In genomic region chr7:137987968-137988367, GRCh38 we compare ENCODE assay signal across 10 cellular contexts. TPM values are rescaled to one million over a fixed set of nuclear protein-coding genes. Genes with fewer than 3 reads are reported as not detected.
A peak's percentile ranks its signal among the peaks of the same experiment; 100 is the strongest.
DNase-seq lines count a peak whose midpoint lies in the region; ATAC-seq and TF ChIP-seq lines count a peak whose summit lies in the region.
"Had no signal": no experiment of that assay in that cellular context is flagged by ENCODE, and none has a peak within 500 bp of the region (broad histone marks: within the 10 kb centered on the region; RNA-seq: fewer than 3 reads in every experiment).

No MANE protein-coding gene starts in this region.

- peak overlapping the region; percentile 35 for H4K5ac ChIP-seq in IMR-90 (ENCODE audit: low read depth, low read length)

- no peak for TF ChIP-seq RAD21 in IMR-90 (IDR thresholded peaks at IDR 0.05; ENCODE audit: low read length)

- H3K14ac ChIP-seq in IMR-90 (replicated peaks; ENCODE audit: low read depth, low read length): peak overlapping the region; percentile 52; the same call in 1 of the 2 replicates

- peaks cover 13% of the 10 kb centered on the region for H3K36me3 Mint-ChIP-seq in osteocyte (ENCODE audit: unreplicated experiment)

- POLR2A ChIA-PET in IMR-90 (lab: Charles Lee; ENCODE audit: unreplicated experiment) (no interaction called here), HEK293T (lab: Yijun Ruan, JAX) (no interaction called here)

- WGBS in IMR-90 (ENCODE audit: extremely low coverage in 2 of 2, insufficient read length in 1 of 2), 2 experiments: 83% methylated on average over 2 of the region's 4 CpGs; no CpG with 5 or more reads in 1 of the 2 experiments

- H3K27me3 Mint-ChIP-seq in osteocyte (ENCODE audit: unreplicated experiment): no peaks in the 10 kb centered on the region

- peak overlapping the region; percentile 49 for H3K18ac ChIP-seq in IMR-90 (ENCODE audit: low read depth, low read length)

- no peak for DNase-seq in IMR-90
- DNase-seq in osteocyte (ENCODE audit: extremely low spot score, unreplicated experiment): no peak
- DNase-seq in stimulated activated CD4-positive, alpha-beta T cell treated with anti-CD3 and anti-CD28 coated beads, Interleukin-2, amount 100 ng/mL, for 48 hours: no peak
- DNase-seq in HEK293T (ENCODE audit: extremely low spot score): no peak
- no peak for DNase-seq in HT-29 (ENCODE audit: low spot score)
- no peak for DNase-seq in NCI-H1436 (lab: John Stamatoyannopoulos, UW)
- DNase-seq: NCI-H2029 had no signal

- CTCF ChIA-PET in IMR-90 (lab: Yijun Ruan, JAX) (interaction anchor here (1.5 kb wide), 1 partner anchor 84 kb away, joined by 3 read pairs; no protein-coding TSS in a partner anchor), HEK293T (lab: Yijun Ruan, JAX) (no interaction called here)

- H2BK20ac ChIP-seq in IMR-90 (ENCODE audit: low read depth, low read length): peak overlapping the region; percentile 59; the same call in 1 of the 2 replicates

- H3K4me2 ChIP-seq in IMR-90 (ENCODE audit: low read depth, low read length): no peak overlapping the region

- H4K8ac ChIP-seq in IMR-90 (ENCODE audit: low read depth in 2 of 2, low read length in 2 of 2): peak overlapping the region; percentile 24 to 83; a peak in 3 of 4 replicates

- H3K27me3 ChIP-seq in IMR-90 (ENCODE audit: control insufficient read depth, insufficient read depth, low read length): no peaks in the 10 kb centered on the region

- no peak for TF ChIP-seq POLR2A in IMR-90 (IDR thresholded peaks at IDR 0.05; ENCODE audit: low read depth, low read length)

- peaks cover 48% of the 10 kb centered on the region for H3K9me1 ChIP-seq in IMR-90 (ENCODE audit: insufficient read depth, low read length)

- ATAC-seq in GM18858 (IDR thresholded peaks at IDR 0.05; ENCODE audit: unreplicated experiment): peak; percentile 49
- ATAC-seq in GM21786 (IDR thresholded peaks at IDR 0.05; ENCODE audit: unreplicated experiment): peak; percentile 53
- ATAC-seq in IMR-90 (ENCODE audit: low read depth): no peak

- no peak overlapping the region for H3K4me3 ChIP-seq in IMR-90 (ENCODE audit: insufficient read depth, low read depth, low read length)
- H3K4me3 ChIP-seq: skin epidermis had no signal

- H4K20me1 ChIP-seq in IMR-90 (ENCODE audit: insufficient read depth, low read length): peaks cover 47% of the 10 kb centered on the region

- no peak overlapping the region for H3K4me3 Mint-ChIP-seq in osteocyte (ENCODE audit: unreplicated experiment)

- no peaks in the 10 kb centered on the region for H3K9me3 ChIP-seq in IMR-90 (ENCODE audit: control insufficient read depth, insufficient read depth, low read length)

- H2BK15ac ChIP-seq in IMR-90 (ENCODE audit: low read depth, low read length): peak overlapping the region; percentile 19; the same call in 1 of the 3 replicates

- dilution Hi-C loops in IMR-90 (cut with HindIII; ENCODE audit: low sequenced_read_pairs, unreplicated experiment): no loop called here

- peaks cover 13 to 80% of the 10 kb centered on the region in 2 experiments; a peak in 3 of 4 replicates for H3K79me1 ChIP-seq in IMR-90 (ENCODE audit: low read depth in 1 of 2, low read length in 2 of 2)

- H3K9me3 Mint-ChIP-seq in osteocyte (ENCODE audit: unreplicated experiment): no peaks in the 10 kb centered on the region

- H3K4ac ChIP-seq in IMR-90 (ENCODE audit: low read depth, low read length): peak overlapping the region; percentile 82

- peak overlapping the region; percentile 55; the same call in 1 of the 2 replicates for H3K23ac ChIP-seq in IMR-90 (ENCODE audit: low read depth, low read length)

- in situ Hi-C loops in IMR-90 (cut with MboI; ENCODE audit: low sequenced_read_pairs): loop anchor here (25.0 kb wide), 1 partner anchor 851 kb away; no protein-coding TSS in a partner anchor

- H2BK120ac ChIP-seq in IMR-90 (ENCODE audit: low read depth, low read length): peak overlapping the region; percentile 71

- peak overlapping the region; percentile 74 for H3K27ac Mint-ChIP-seq in osteocyte (ENCODE audit: unreplicated experiment)

- H2AK5ac ChIP-seq in IMR-90 (ENCODE audit: low read depth, low read length): peak overlapping the region; percentile 83

- H3K27ac ChIP-seq in IMR-90 (ENCODE audit: insufficient read depth, low read length): peak overlapping the region; percentile 80

- H2BK5ac ChIP-seq in IMR-90 (ENCODE audit: low read depth, low read length, poor library complexity, severe bottlenecking): peak overlapping the region; percentile 93

- peak overlapping the region; percentile 23; the same call in 1 of the 2 replicates for H3K9ac ChIP-seq in IMR-90 (ENCODE audit: low read depth, low read length)

- BruUV-seq in IMR-90 (replicated peaks; lab: Mats Ljungman, UMichigan): no TSS peak

- peaks cover 49% of the 10 kb centered on the region for H3K4me1 ChIP-seq in IMR-90 (ENCODE audit: control insufficient read depth, insufficient read depth, low read length)

- peaks cover 9% of the 10 kb centered on the region for H3K36me3 ChIP-seq in IMR-90 (ENCODE audit: control insufficient read depth, insufficient read depth, low read length)

- no peak overlapping the region for H2AK9ac ChIP-seq in IMR-90 (replicated peaks; ENCODE audit: low read depth, low read length, poor library complexity)

- H2AFZ ChIP-seq in IMR-90 (replicated peaks; ENCODE audit: low read length, poor library complexity): no peak overlapping the region

- TF ChIP-seq CTCF in IMR-90 (conservative IDR thresholded peaks at IDR 0.05; ENCODE audit: low read depth, low read length) (no peak), osteocyte (IDR thresholded peaks at IDR 0.05) (no peak)

- H4K91ac ChIP-seq in IMR-90 (ENCODE audit: insufficient read depth, low read depth, low read length): peak overlapping the region; percentile 81

- peaks cover 9% of the 10 kb centered on the region for H3K4me1 Mint-ChIP-seq in osteocyte (ENCODE audit: unreplicated experiment)

- no peak overlapping the region for H3K56ac ChIP-seq in IMR-90 (ENCODE audit: extremely low read depth, insufficient read depth, low read length)

- intact Hi-C loops in IMR-90 (cut with micrococcal nuclease): no loop called here

TF ChIP-seq in IMR-90, 13 proteins besides CTCF, POLR2A, EP300 and RAD21:
- no peak for TF ChIP-seq USF2 (IDR thresholded peaks at IDR 0.05; ENCODE audit: low read depth, low read length)

TF ChIP-seq in HEK293T, 16 proteins besides CTCF, POLR2A, EP300 and RAD21:
- TF ChIP-seq PKNOX1 (IDR thresholded peaks at IDR 0.05) (no peak), FOXA1 (IDR thresholded peaks at IDR 0.05) (no peak), HDGF (IDR thresholded peaks at IDR 0.05; ENCODE audit: borderline replicate concordance) (no peak), TARDBP (IDR thresholded peaks at IDR 0.05) (no peak), NFRKB (IDR thresholded peaks at IDR 0.05) (no peak)

RNA-seq across cellular contexts. Expression of gene CREB3L2, which starts 13.9 kb away (rescaled TPM):
- 35.8 and 42.3 TPM in 2 replicates for total RNA-seq in IMR-90 (2012; rRNA removed)
- 57.9 and 65.1 TPM in 2 replicates for polyA plus RNA-seq in IMR-90 (2012; rRNA removed)
- 31.6 and 44.4 TPM in 2 replicates for polyA plus RNA-seq in IMR-90 (2012; cell fraction: cytosol; rRNA removed)
- 38.6 and 56.6 TPM in 2 replicates for polyA plus RNA-seq in IMR-90 (2012; cell fraction: nucleus; rRNA removed; ENCODE audit: low replicate concordance)
- total RNA-seq in osteocyte: 143 and 144 TPM in 2 replicates
- total RNA-seq in HT-29 (2014; rRNA removed; shearing (Covaris generic)): 3.2 and 4.1 TPM in 2 replicates
